In the genomic region with DNA sequence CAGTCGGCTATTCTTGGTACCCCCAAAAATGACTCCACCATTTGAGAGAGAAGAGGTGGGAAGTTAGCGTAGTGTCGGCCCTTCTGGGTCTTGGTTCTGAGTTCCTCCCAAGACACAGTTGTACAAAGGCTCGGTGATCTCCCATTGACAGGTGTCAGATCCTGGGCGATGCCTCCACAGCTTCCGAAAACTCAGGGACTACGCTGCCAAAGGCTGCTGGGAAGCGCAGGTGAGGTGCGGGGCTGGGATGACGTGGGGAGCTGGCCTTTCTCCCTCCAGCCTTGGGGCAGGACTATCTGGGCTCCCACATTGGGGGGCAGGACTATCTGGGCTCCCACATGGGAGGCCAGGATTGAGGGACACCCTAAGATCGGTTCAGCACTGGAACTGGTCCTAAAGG, we compare ENCODE assay signal across 29 cellular contexts. TPM values are rescaled to one million over a fixed set of nuclear protein-coding genes. Genes with fewer than 3 reads are reported as not detected.
DNase-seq lines count a peak whose midpoint lies in the region; ATAC-seq and TF ChIP-seq lines count a peak whose summit lies in the region.
"Had no signal": no experiment of that assay in that cellular context is flagged by ENCODE, and none has a peak within 500 bp of the region (broad histone marks: within the 10 kb centered on the region; RNA-seq: fewer than 3 reads in every experiment).

No MANE protein-coding gene starts in this region.

- no peaks in the 10 kb centered on the region for H3K27me3 ChIP-seq in Caco-2 (replicated peaks; ENCODE audit: control insufficient read depth, insufficient read depth, low read length)
- H3K27me3 ChIP-seq: esophagus squamous epithelium, foreskin keratinocyte, heart left ventricle, sigmoid colon, SJSA1 had no signal

- TF ChIP-seq CTCF in Caco-2 (IDR thresholded peaks at IDR 0.05; ENCODE audit: insufficient read depth in 1 of 2, low read depth in 1 of 2, low read length in 1 of 2, severe bottlenecking in 1 of 2, unreplicated experiment in 1 of 2), result no peak

- no peak for ATAC-seq in stimulated activated naive CD8-positive, alpha-beta T cell treated with anti-CD3 and anti-CD28 coated beads, Interleukin-15, Interleukin-2, amounts not matched to agents 100 U/mL and 50 U/mL, for 24 hours
- ATAC-seq in GM21723 (IDR thresholded peaks at IDR 0.05; ENCODE audit: unreplicated experiment), result no peak
- ATAC-seq: foreskin keratinocyte, heart left ventricle, psoas muscle had no signal

- H3K27me3 Mint-ChIP-seq in stimulated activated naive CD8-positive, alpha-beta T cell treated with anti-CD3 and anti-CD28 coated beads, Interleukin-15, Interleukin-2, amounts not matched to agents 100 ng/mL and 50 ng/mL, for 24 hours, result no peaks in the 10 kb centered on the region
- peaks cover 0 to 3% (median 2%) of the 10 kb centered on the region in 3 donors for H3K27me3 Mint-ChIP-seq in immature natural killer cell (ENCODE audit: low read depth in 3 of 3)
- H3K27me3 Mint-ChIP-seq in Caco-2 (ENCODE audit: insufficient read depth, unreplicated experiment), result no peaks in the 10 kb centered on the region
- H3K27me3 Mint-ChIP-seq: type B pancreatic cell had no signal

- no peak overlapping the region for H3K4me3 ChIP-seq in Caco-2 (ENCODE audit: low read depth, low read length)
- H3K4me3 ChIP-seq: esophagus squamous epithelium, heart left ventricle, psoas muscle, sigmoid colon, SJSA1 had no signal

- POLR2A ChIA-PET in Caco-2 (lab: Charles Lee), result no interaction called here

- H3K27ac Mint-ChIP-seq in stimulated activated naive CD8-positive, alpha-beta T cell treated with anti-CD3 and anti-CD28 coated beads, Interleukin-15, Interleukin-2, amounts not matched to agents 100 ng/mL and 50 ng/mL, for 24 hours, result peak overlapping the region; percentile 2
- H3K27ac Mint-ChIP-seq in immature natural killer cell, result peak overlapping the region; percentile 46 to 77 (median 72)
- no peak overlapping the region for H3K27ac Mint-ChIP-seq in Caco-2 (ENCODE audit: unreplicated experiment)
- H3K27ac Mint-ChIP-seq: endodermal cell, type B pancreatic cell had no signal

- DNase-seq in stimulated activated naive CD8-positive, alpha-beta T cell treated with anti-CD3 and anti-CD28 coated beads, Interleukin-15, Interleukin-2, amounts not matched to agents 100 U/mL and 50 U/mL, for 24 hours, result no peak
- DNase-seq in immature natural killer cell (no peak), posterior vena cava (ENCODE audit: low spot score) (no peak), Caco-2 (no peak)
- DNase-seq: activated CD4-positive, CD25-positive, alpha-beta regulatory T cell; activated gamma-delta T cell; cerebellar nuclear complex; dermis blood vessel endothelial cell; DND-41; endodermal cell; esophagus squamous epithelium; foreskin keratinocyte; GOT3; heart left ventricle; NCI-H1048; NCI-H1694; NCI-H446 treated with DMSO at 0.1 percent for 48 hours; NCI-H774; RPMI8226; sigmoid colon; stimulated activated CD4-positive, alpha-beta T cell treated with anti-CD3 and anti-CD28 coated beads, Interleukin-4, amount 100 ng/mL, for 24 hours; substantia nigra had no signal

- peaks cover 9% of the 10 kb centered on the region for H3K4me1 Mint-ChIP-seq in stimulated activated naive CD8-positive, alpha-beta T cell treated with anti-CD3 and anti-CD28 coated beads, Interleukin-15, Interleukin-2, amounts not matched to agents 100 ng/mL and 50 ng/mL, for 24 hours (ENCODE audit: low read depth)
- H3K4me1 Mint-ChIP-seq in immature natural killer cell (peaks cover 26 to 33% of the 10 kb centered on the region in 2 donors), Caco-2 (ENCODE audit: low read depth, unreplicated experiment) (no peaks in the 10 kb centered on the region)

- no peaks in the 10 kb centered on the region for H3K4me1 ChIP-seq in Caco-2
- H3K4me1 ChIP-seq: foreskin keratinocyte, heart left ventricle, psoas muscle, sigmoid colon, SJSA1 had no signal

- intact Hi-C loops in posterior vena cava (cut with DNase I), result loop anchor here in 1 of 2 donors (10.0 kb wide), 1 partner anchor 55 kb away; no protein-coding TSS in a partner anchor
- intact Hi-C loops in Caco-2 (cut with micrococcal nuclease; ENCODE audit: unreplicated experiment), result loop anchor here (10.0 kb wide), 1 partner anchor 65 kb away; no protein-coding TSS in a partner anchor

- no peak overlapping the region for H3K4me3 Mint-ChIP-seq in stimulated activated naive CD8-positive, alpha-beta T cell treated with anti-CD3 and anti-CD28 coated beads, Interleukin-15, Interleukin-2, amounts not matched to agents 100 ng/mL and 50 ng/mL, for 24 hours
- H3K4me3 Mint-ChIP-seq in immature natural killer cell (no peak overlapping the region), Caco-2 (ENCODE audit: unreplicated experiment) (no peak overlapping the region)
- H3K4me3 Mint-ChIP-seq: endodermal cell, type B pancreatic cell had no signal

- CTCF ChIA-PET in Caco-2 (lab: Charles Lee), result no interaction called here

- no TSS peak for BruUV-seq in Caco-2 (replicated peaks; lab: Mats Ljungman, UMichigan)

- peaks cover 37% of the 10 kb centered on the region for H3K36me3 Mint-ChIP-seq in stimulated activated naive CD8-positive, alpha-beta T cell treated with anti-CD3 and anti-CD28 coated beads, Interleukin-15, Interleukin-2, amounts not matched to agents 100 ng/mL and 50 ng/mL, for 24 hours (ENCODE audit: low read depth)
- H3K36me3 Mint-ChIP-seq in immature natural killer cell (peaks cover 0 to 7% (median 0%) of the 10 kb centered on the region in 3 donors), Caco-2 (ENCODE audit: insufficient read depth, unreplicated experiment) (peaks cover 85% of the 10 kb centered on the region)

- H3K9me3 ChIP-seq in Caco-2, result no peaks in the 10 kb centered on the region
- H3K9me3 ChIP-seq: esophagus squamous epithelium, heart left ventricle, psoas muscle, sigmoid colon, SJSA1 had no signal

- H3K9me3 Mint-ChIP-seq in stimulated activated naive CD8-positive, alpha-beta T cell treated with anti-CD3 and anti-CD28 coated beads, Interleukin-15, Interleukin-2, amounts not matched to agents 100 ng/mL and 50 ng/mL, for 24 hours, result no peaks in the 10 kb centered on the region
- no peaks in the 10 kb centered on the region for H3K9me3 Mint-ChIP-seq in immature natural killer cell
- no peaks in the 10 kb centered on the region for H3K9me3 Mint-ChIP-seq in Caco-2 (ENCODE audit: unreplicated experiment)
- H3K9me3 Mint-ChIP-seq: endodermal cell, type B pancreatic cell had no signal

- H3K36me3 ChIP-seq in Caco-2 (ENCODE audit: control insufficient read depth, insufficient read depth, low read length), result peaks cover 4% of the 10 kb centered on the region

TF ChIP-seq in PFSK-1, 5 proteins besides CTCF, POLR2A, EP300 and RAD21:
- TF ChIP-seq POLR2AphosphoS5 (IDR thresholded peaks at IDR 0.05; ENCODE audit: low read depth, low read length), result peak; percentile 30; the same call in 1 of the 2 replicates
- no peak for TF ChIP-seq FOXP2 (optimal IDR thresholded peaks at IDR 0.05; ENCODE audit: borderline replicate concordance, extremely low read depth, extremely low read length, insufficient read depth)

RNA-seq across cellular contexts. Expression of gene CCNF, which starts 10.4 kb away (rescaled TPM):
- polyA plus RNA-seq in PFSK-1 (2012; ENCODE audit: insufficient read length, low read depth), result 12.7 TPM
- polyA plus RNA-seq in immature natural killer cell, result 10 to 100 TPM in 1 of 3 donors, 1 to 10 TPM in 2; 1.5 to 10.9 (median 4.5) TPM
- total RNA-seq in posterior vena cava, result 1 to 10 TPM in 1 of 2 donors, under 1 TPM in 1; 0.81 to 1.3 TPM
- total RNA-seq in Caco-2 (2022), result 48.7 and 52.4 TPM in 2 replicates

RNA-seq across cellular contexts. Expression of gene TEDC2, which starts 20.3 kb away (rescaled TPM):
- polyA plus RNA-seq in PFSK-1 (2012; ENCODE audit: insufficient read length, low read depth), result 13.7 TPM
- under 1 TPM in 2 of 3 donors, not detected in 1; 0.22 to 0.85 TPM for polyA plus RNA-seq in immature natural killer cell
- total RNA-seq in posterior vena cava (under 1 TPM in 1 of 2 donors, not detected in 1; 0.86 TPM), Caco-2 (2022) (29.0 and 30.6 TPM in 2 replicates)

RNA-seq across cellular contexts. Expression of gene NTN3, which starts 31.5 kb away (rescaled TPM):
- polyA plus RNA-seq in PFSK-1 (2012; ENCODE audit: insufficient read length, low read depth), result not detected
- polyA plus RNA-seq in immature natural killer cell, result not detected
- under 1 TPM in 1 of 2 donors, not detected in 1; 0.29 TPM for total RNA-seq in posterior vena cava
- 0.30 and 0.39 TPM in 2 replicates for total RNA-seq in Caco-2 (2022)
- total RNA-seq: dermis blood vessel endothelial cell, myocyte had no signal
- polyA plus RNA-seq: foreskin keratinocyte, heart left ventricle had no signal

RNA-seq across cellular contexts. Expression of gene TBC1D24, which starts 35.3 kb away (rescaled TPM):
- 10.8 TPM for polyA plus RNA-seq in PFSK-1 (2012; ENCODE audit: insufficient read length, low read depth)
- polyA plus RNA-seq in immature natural killer cell, result 1 to 10 TPM; 1.1 to 4.5 (median 2.4) TPM
- total RNA-seq in posterior vena cava (10 to 100 TPM; 11.4 to 13.3 TPM), Caco-2 (2022) (20.8 and 22.6 TPM in 2 replicates)

Comparison
In these comparisons a context has a peak if more than half of its experiments do, and no peak if none do; other contexts are left out.
1. RNA of gene CCNF, which starts 10.4 kb away (total RNA-seq): 48.7 to 52.4 TPM in Caco-2; 0.81 to 1.3 TPM in posterior vena cava; every median in the first group is over 10 times any median in the second.
2. RNA of gene TEDC2, which starts 20.3 kb away (total RNA-seq): 29.0 to 30.6 TPM in Caco-2; 0.86 TPM in posterior vena cava; every median in the first group is over 10 times any median in the second.